In genomic region chr7:130324270-130324669, GRCh38 we compare ENCODE assay signal across 23 cellular contexts. TPM values are rescaled to one million over a fixed set of nuclear protein-coding genes. Genes with fewer than 3 reads are reported as not detected.
"Had no signal": no experiment of that assay in that cellular context is flagged by ENCODE, and none has a peak within 500 bp of the region (broad histone marks: within the 10 kb centered on the region; RNA-seq: fewer than 3 reads in every experiment).

No MANE protein-coding gene starts in this region.

- H3K4me3 Mint-ChIP-seq: activated CD4-positive, alpha-beta T cell treated with anti-CD3 and anti-CD28 coated beads, Interleukin-2, amount 10 ng/mL, durations not matched to agents 24 days and 14 days; activated CD8-positive, alpha-beta T cell treated with anti-CD3 and anti-CD28 coated beads for 36 hours; activated naive CD4-positive, alpha-beta T cell treated with anti-CD3 and anti-CD28 coated beads, Interleukin-2, amount 10 ng/mL, durations not matched to agents 7 days and 5 days; activated naive CD8-positive, alpha-beta T cell treated with anti-CD3 and anti-CD28 coated beads, Interleukin-2, amount 50 U/mL, for 24 hours; activated T-cell treated with anti-CD3 and anti-CD28 coated beads, Interleukin-2, amount 50 U/mL, for 24 hours; stimulated activated memory B cell treated with anti-CD40 and anti-IgM and Interleukin-4, amounts not matched to agents 10 μg/mL and 1 μg/mL and 100 μg/mL, for 72 hours; T-helper 1 cell treated with Interleukin-12 subunit alpha and Interleukin-12 subunit beta and Interleukin-4 antibody, amounts not matched to agents 30 μg/mL and 1 μg/mL, for 36 hours had no signal

- H3K27ac Mint-ChIP-seq: activated CD4-positive, alpha-beta T cell treated with anti-CD3 and anti-CD28 coated beads, Interleukin-2, amount 10 ng/mL, durations not matched to agents 24 days and 14 days; activated CD8-positive, alpha-beta T cell treated with anti-CD3 and anti-CD28 coated beads for 36 hours; activated naive CD4-positive, alpha-beta T cell treated with anti-CD3 and anti-CD28 coated beads, Interleukin-2, amount 10 ng/mL, durations not matched to agents 7 days and 5 days; activated naive CD8-positive, alpha-beta T cell treated with anti-CD3 and anti-CD28 coated beads, Interleukin-2, amount 50 U/mL, for 24 hours; activated T-cell treated with anti-CD3 and anti-CD28 coated beads, Interleukin-2, amount 50 U/mL, for 24 hours; activated T-helper 2 cell treated with anti-CD3 and anti-CD28 coated beads, Interferon-gamma antibody, Interleukin-2, Interleukin-4, amounts not matched to agents 10 μg/mL and 5 μg/mL and 100 μg/mL, durations not matched to agents 14 hours and 24 hours and 36 hours; naive B cell; stimulated activated memory B cell treated with anti-CD40 and anti-IgM and Interleukin-4, amounts not matched to agents 10 μg/mL and 1 μg/mL and 100 μg/mL, for 72 hours; T-helper 1 cell treated with Interleukin-12 subunit alpha and Interleukin-12 subunit beta and Interleukin-4 antibody, amounts not matched to agents 30 μg/mL and 1 μg/mL, for 36 hours had no signal

- H3K36me3 ChIP-seq: pancreas, right lobe of liver had no signal

- H3K36me3 Mint-ChIP-seq: activated naive CD4-positive, alpha-beta T cell treated with anti-CD3 and anti-CD28 coated beads, Interleukin-2, amount 10 ng/mL, durations not matched to agents 7 days and 5 days; naive B cell; stimulated activated memory B cell treated with anti-CD40 and anti-IgM and Interleukin-4, amounts not matched to agents 10 μg/mL and 1 μg/mL and 100 μg/mL, for 72 hours had no signal

- H3K4me2 ChIP-seq: smooth muscle cell had no signal

- H3K9me3 Mint-ChIP-seq: activated CD4-positive, alpha-beta T cell treated with anti-CD3 and anti-CD28 coated beads, Interleukin-2, amount 10 ng/mL, durations not matched to agents 24 days and 14 days; activated CD8-positive, alpha-beta T cell treated with anti-CD3 and anti-CD28 coated beads for 36 hours; activated naive CD4-positive, alpha-beta T cell treated with anti-CD3 and anti-CD28 coated beads, Interleukin-2, amount 10 ng/mL, durations not matched to agents 7 days and 5 days; activated naive CD8-positive, alpha-beta T cell treated with anti-CD3 and anti-CD28 coated beads, Interleukin-2, amount 50 U/mL, for 24 hours; activated T-cell treated with anti-CD3 and anti-CD28 coated beads, Interleukin-2, amount 50 U/mL, for 24 hours; activated T-helper 2 cell treated with anti-CD3 and anti-CD28 coated beads, Interferon-gamma antibody, Interleukin-2, Interleukin-4, amounts not matched to agents 10 μg/mL and 5 μg/mL and 100 μg/mL, durations not matched to agents 14 hours and 24 hours and 36 hours; stimulated activated memory B cell treated with anti-CD40 and anti-IgM and Interleukin-4, amounts not matched to agents 10 μg/mL and 1 μg/mL and 100 μg/mL, for 72 hours; T-helper 1 cell treated with Interleukin-12 subunit alpha and Interleukin-12 subunit beta and Interleukin-4 antibody, amounts not matched to agents 30 μg/mL and 1 μg/mL, for 36 hours had no signal

- H3K27me3 ChIP-seq: pancreas, right lobe of liver, testis had no signal

- ATAC-seq: activated CD8-positive, alpha-beta T cell treated with anti-CD3 and anti-CD28 coated beads for 36 hours; activated naive CD8-positive, alpha-beta T cell treated with anti-CD3 and anti-CD28 coated beads, Interleukin-2, amount 50 U/mL, for 24 hours; left colon; pancreas; right lobe of liver; stimulated activated memory B cell treated with anti-CD40 and anti-IgM and Interleukin-4, amounts not matched to agents 10 μg/mL and 1 μg/mL and 100 μg/mL, for 72 hours had no signal

- H3K4me1 ChIP-seq: pancreas, right lobe of liver, testis had no signal

- H3K4me3 ChIP-seq: pancreas, right lobe of liver, smooth muscle cell, testis had no signal

- H3K27ac ChIP-seq: epithelial cell of prostate, pancreas, right lobe of liver, testis had no signal

- DNase-seq: activated CD4-positive, alpha-beta T cell treated with anti-CD3 and anti-CD28 coated beads, Interleukin-2, amount 10 ng/mL, durations not matched to agents 24 days and 14 days; activated CD8-positive, alpha-beta T cell treated with anti-CD3 and anti-CD28 coated beads for 36 hours; activated naive CD4-positive, alpha-beta T cell treated with anti-CD3 and anti-CD28 coated beads, Interleukin-2, amount 10 ng/mL, durations not matched to agents 7 days and 5 days; activated naive CD8-positive, alpha-beta T cell treated with anti-CD3 and anti-CD28 coated beads, Interleukin-2, amount 50 U/mL, for 24 hours; activated T-cell treated with anti-CD3 and anti-CD28 coated beads, Interleukin-2, amount 50 U/mL, for 24 hours; caudate nucleus; foreskin melanocyte; hypothalamus; left colon; naive B cell; pancreas; right lobe of liver; stimulated activated CD4-positive, alpha-beta T cell treated with anti-CD3 and anti-CD28 coated beads, Interleukin-4, amount 100 ng/mL, for 1 hour; testis had no signal

- H3K4me1 Mint-ChIP-seq: activated CD4-positive, alpha-beta T cell treated with anti-CD3 and anti-CD28 coated beads, Interleukin-2, amount 10 ng/mL, durations not matched to agents 24 days and 14 days; activated naive CD4-positive, alpha-beta T cell treated with anti-CD3 and anti-CD28 coated beads, Interleukin-2, amount 10 ng/mL, durations not matched to agents 7 days and 5 days; activated naive CD8-positive, alpha-beta T cell treated with anti-CD3 and anti-CD28 coated beads, Interleukin-2, amount 50 U/mL, for 24 hours; naive B cell; stimulated activated memory B cell treated with anti-CD40 and anti-IgM and Interleukin-4, amounts not matched to agents 10 μg/mL and 1 μg/mL and 100 μg/mL, for 72 hours had no signal

- H3K27me3 Mint-ChIP-seq: activated CD4-positive, alpha-beta T cell treated with anti-CD3 and anti-CD28 coated beads, Interleukin-2, amount 10 ng/mL, durations not matched to agents 24 days and 14 days; activated CD8-positive, alpha-beta T cell treated with anti-CD3 and anti-CD28 coated beads for 36 hours; activated naive CD4-positive, alpha-beta T cell treated with anti-CD3 and anti-CD28 coated beads, Interleukin-2, amount 10 ng/mL, durations not matched to agents 7 days and 5 days; activated naive CD8-positive, alpha-beta T cell treated with anti-CD3 and anti-CD28 coated beads, Interleukin-2, amount 50 U/mL, for 24 hours; activated T-cell treated with anti-CD3 and anti-CD28 coated beads, Interleukin-2, amount 50 U/mL, for 24 hours; stimulated activated memory B cell treated with anti-CD40 and anti-IgM and Interleukin-4, amounts not matched to agents 10 μg/mL and 1 μg/mL and 100 μg/mL, for 72 hours had no signal

- H3K9me3 ChIP-seq: pancreas, right lobe of liver, testis had no signal

RNA-seq across cellular contexts. Expression of gene CPA5, which starts 20.3 kb away (rescaled TPM):
- total RNA-seq: dermis microvascular lymphatic vessel endothelial cell, left colon, lung microvascular endothelial cell, mononuclear cell, right lobe of liver, smooth muscle cell, urinary bladder had no signal
- polyA plus RNA-seq: smooth muscle cell had no signal

RNA-seq across cellular contexts. Expression of gene CPA4, which starts 31.3 kb away (rescaled TPM):
- total RNA-seq: activated CD4-positive, alpha-beta T cell treated with anti-CD3 and anti-CD28 coated beads, Interleukin-2, amount 10 ng/mL, durations not matched to agents 24 days and 14 days; activated CD8-positive, alpha-beta T cell treated with anti-CD3 and anti-CD28 coated beads for 36 hours; activated T-helper 2 cell treated with anti-CD3 and anti-CD28 coated beads, Interferon-gamma antibody, Interleukin-2, Interleukin-4, amounts not matched to agents 10 μg/mL and 5 μg/mL and 100 μg/mL, durations not matched to agents 14 hours and 24 hours and 36 hours; dermis microvascular lymphatic vessel endothelial cell; left colon; lung microvascular endothelial cell; right lobe of liver had no signal
- polyA plus RNA-seq: urinary bladder had no signal

RNA-seq across cellular contexts. Expression of gene CPA1, which starts 56.0 kb away (rescaled TPM):
- total RNA-seq: activated CD4-positive, alpha-beta T cell treated with anti-CD3 and anti-CD28 coated beads, Interleukin-2, amount 10 ng/mL, durations not matched to agents 24 days and 14 days; activated CD8-positive, alpha-beta T cell treated with anti-CD3 and anti-CD28 coated beads for 36 hours; activated T-helper 2 cell treated with anti-CD3 and anti-CD28 coated beads, Interferon-gamma antibody, Interleukin-2, Interleukin-4, amounts not matched to agents 10 μg/mL and 5 μg/mL and 100 μg/mL, durations not matched to agents 14 hours and 24 hours and 36 hours; dermis microvascular lymphatic vessel endothelial cell; lung microvascular endothelial cell; mononuclear cell; right lobe of liver had no signal

RNA-seq across cellular contexts. Expression of gene CPA2, which starts 57.6 kb away (rescaled TPM):
- total RNA-seq: activated CD8-positive, alpha-beta T cell treated with anti-CD3 and anti-CD28 coated beads for 36 hours; dermis microvascular lymphatic vessel endothelial cell; lung microvascular endothelial cell; mononuclear cell; right lobe of liver; smooth muscle cell; urinary bladder had no signal
